In genomic region chr9:38026021-38026809, GRCh38 we compare ENCODE assay signal across 8 cellular contexts. TPM values are rescaled to one million over a fixed set of nuclear protein-coding genes. Genes with fewer than 3 reads are reported as not detected.
DNase-seq lines count a peak whose midpoint lies in the region; ATAC-seq, FAIRE-seq and TF ChIP-seq lines count a peak whose summit lies in the region.

No MANE protein-coding gene starts in this region.

- peaks cover 9% of the 10 kb centered on the region; the same call in 1 of the 2 replicates for H3K36me3 Mint-ChIP-seq in HFFc6 (ENCODE audit: low read depth)

- H3K27me3 Mint-ChIP-seq in HFFc6 (ENCODE audit: insufficient read depth), result peaks cover 2% of the 10 kb centered on the region; the same call in 1 of the 2 replicates

- H3K27ac Mint-ChIP-seq in HFFc6, result peak overlapping the region; percentile 99

- no peak for ATAC-seq in activated CD4-positive, CD25-positive, alpha-beta regulatory T cell treated with anti-CD3 and anti-CD28 coated beads, Interleukin-2, amount 50 U/mL, for 24 hours
- ATAC-seq in GM21360 (IDR thresholded peaks at IDR 0.05; ENCODE audit: unreplicated experiment), result no peak

- peak; percentile 73 for FAIRE-seq in RCC 7860 (lab: Jason Lieb, UNC)

- DNase-seq in HFFc6, result peak; percentile 93
- peak; percentile 79 for DNase-seq in RCC 7860 (ENCODE audit: low spot score)
- peak; percentile 97 to 98 for DNase-seq in foreskin fibroblast
- DNase-seq in retinal pigment epithelial cell (ENCODE audit: low read depth), result peak; percentile 89
- DNase-seq in KG1 (lab: John Stamatoyannopoulos, UW), result no peak
- no peak for DNase-seq in effector CD8-positive, alpha-beta T cell (lab: John Stamatoyannopoulos, UW)

- no peaks in the 10 kb centered on the region for H3K9me3 Mint-ChIP-seq in HFFc6

- peaks cover 85% of the 10 kb centered on the region for H3K4me1 Mint-ChIP-seq in HFFc6 (ENCODE audit: low read depth)

- TF ChIP-seq CTCF in HFFc6 (IDR thresholded peaks at IDR 0.05) (no peak), foreskin fibroblast (IDR thresholded peaks at IDR 0.05; ENCODE audit: low read depth, low read length) (no peak), retinal pigment epithelial cell (conservative IDR thresholded peaks at IDR 0.05; ENCODE audit: low read depth, low read length) (no peak)

- H3K4me3 ChIP-seq in foreskin fibroblast (ENCODE audit: low read depth in 1 of 2, low read length in 2 of 2) (no peak overlapping the region), retinal pigment epithelial cell (ENCODE audit: low read length) (peak overlapping the region; percentile 0)

- peak overlapping the region; percentile 79 for H3K4me3 Mint-ChIP-seq in HFFc6

RNA-seq across cellular contexts. Expression of gene SHB, which starts 42.8 kb away (rescaled TPM):
- 10 to 100 TPM; 26.8 to 29.8 (median 28.6) TPM for total RNA-seq in HFFc6 (2021; fragmentation: NEBNext Ultra II Directional; extraction: Animal tissue kit (Norgen Biotek cat#: 25700))

Comparison
In these comparisons a context has a peak if more than half of its experiments do, and no peak if none do; other contexts are left out.
1. DNase-seq: peak in HFFc6 (single experiment), RCC 7860 (single experiment), foreskin fibroblast (2 of 2) and retinal pigment epithelial cell (single experiment); none in KG1 (single experiment) and effector CD8-positive, alpha-beta T cell (single experiment).